In genomic region chr19:40776966-40777794, GRCh38 we compare ENCODE assay signal across 8 cellular contexts. TPM values are rescaled to one million over a fixed set of nuclear protein-coding genes. Genes with fewer than 3 reads are reported as not detected.
A peak's percentile ranks its signal among the peaks of the same experiment; 100 is the strongest.
DNase-seq lines count a peak whose midpoint lies in the region; ATAC-seq, FAIRE-seq and TF ChIP-seq lines count a peak whose summit lies in the region.

No MANE protein-coding gene starts in this region.

- H3K27me3 ChIP-seq in WERI-Rb-1 (ENCODE audit: insufficient read depth, low read depth, severe bottlenecking) = no peaks in the 10 kb centered on the region
- H3K27me3 ChIP-seq in bronchial epithelial cell (ENCODE audit: control insufficient read depth, insufficient read depth, low read length) = no peaks in the 10 kb centered on the region

- no peak for FAIRE-seq in bronchial epithelial cell (lab: Jason Lieb, UNC)

- peak; percentile 97 for DNase-seq in A172 (ENCODE audit: low spot score)
- DNase-seq in NCI-H2171 (lab: John Stamatoyannopoulos, UW) = peak; percentile 67
- peak; percentile 93 for DNase-seq in WERI-Rb-1
- peak; percentile 94 for DNase-seq in bronchial epithelial cell (ENCODE audit: low read depth)
- DNase-seq in iPS-NIHi7 (ENCODE audit: extremely low spot score) = peak; percentile 83
- peak; percentile 83 for DNase-seq in smooth muscle cell of the brain vasculature (ENCODE audit: low read depth, low spot score)

- TF ChIP-seq CTCF in WERI-Rb-1 (IDR thresholded peaks at IDR 0.05; ENCODE audit: low read depth, low read length) = no peak
- no peak for TF ChIP-seq CTCF in bronchial epithelial cell (IDR thresholded peaks at IDR 0.05; ENCODE audit: insufficient read depth, low read length, severe bottlenecking)

- H3K4me3 ChIP-seq in WERI-Rb-1 (ENCODE audit: low read depth, low read length) = peak overlapping the region; percentile 53
- H3K4me3 ChIP-seq in bronchial epithelial cell (ENCODE audit: low read depth, low read length) = peak overlapping the region; percentile 82

- no peaks in the 10 kb centered on the region for H3K9me3 ChIP-seq in WERI-Rb-1 (ENCODE audit: severe bottlenecking)

- peak; percentile 61 for ATAC-seq in GM18867 (IDR thresholded peaks at IDR 0.05; ENCODE audit: unreplicated experiment)
- peak; percentile 48 for ATAC-seq in HG03108 (IDR thresholded peaks at IDR 0.05; ENCODE audit: unreplicated experiment)

- H3K27ac ChIP-seq in WERI-Rb-1 = peak overlapping the region; percentile 98

- H3K36me3 ChIP-seq in WERI-Rb-1 (no peaks in the 10 kb centered on the region), bronchial epithelial cell (ENCODE audit: control insufficient read depth, insufficient read depth, low read length) (no peaks in the 10 kb centered on the region)

RNA-seq across cellular contexts. Expression of gene RAB4B, which starts 0.9 kb away (rescaled TPM):
- 10.3 and 19.9 TPM in 2 replicates for total RNA-seq in A172 (2014; rRNA removed; shearing (Covaris generic))
- total RNA-seq in bronchial epithelial cell = 7.9 and 9.2 TPM in 2 replicates

RNA-seq across cellular contexts. Expression of gene MIA, which starts 1.9 kb away (rescaled TPM):
- total RNA-seq in A172 (2014; rRNA removed; shearing (Covaris generic)) = not detected in 2 replicates
- total RNA-seq in bronchial epithelial cell = 0.26 and 1.6 TPM in 2 replicates

RNA-seq across cellular contexts. Expression of gene EGLN2, which starts 21.8 kb away (rescaled TPM):
- total RNA-seq in A172 (2014; rRNA removed; shearing (Covaris generic)) = 80.0 and 123 TPM in 2 replicates
- total RNA-seq in bronchial epithelial cell = 86.1 and 91.1 TPM in 2 replicates

RNA-seq across cellular contexts. Expression of gene SNRPA, which starts 26.2 kb away (rescaled TPM):
- total RNA-seq in A172 (2014; rRNA removed; shearing (Covaris generic)) = 64.7 and 87.9 TPM in 2 replicates
- 19.5 and 30.3 TPM in 2 replicates for total RNA-seq in bronchial epithelial cell

RNA-seq across cellular contexts. Expression of gene ACTMAP, which starts 26.9 kb away (rescaled TPM):
- total RNA-seq in A172 (2014; rRNA removed; shearing (Covaris generic)) = 0.62 and 1.7 TPM in 2 replicates
- 0.26 TPM in 2 replicates for total RNA-seq in bronchial epithelial cell

Comparison
In these comparisons a context has a peak if more than half of its experiments do, and no peak if none do; other contexts are left out.
1. Peak in every context shown above with its lines: DNase-seq, ATAC-seq, H3K4me3 ChIP-seq and H3K27ac ChIP-seq.